Comparison of ENCODE assay signal across 13 cellular contexts in the genomic region with DNA sequence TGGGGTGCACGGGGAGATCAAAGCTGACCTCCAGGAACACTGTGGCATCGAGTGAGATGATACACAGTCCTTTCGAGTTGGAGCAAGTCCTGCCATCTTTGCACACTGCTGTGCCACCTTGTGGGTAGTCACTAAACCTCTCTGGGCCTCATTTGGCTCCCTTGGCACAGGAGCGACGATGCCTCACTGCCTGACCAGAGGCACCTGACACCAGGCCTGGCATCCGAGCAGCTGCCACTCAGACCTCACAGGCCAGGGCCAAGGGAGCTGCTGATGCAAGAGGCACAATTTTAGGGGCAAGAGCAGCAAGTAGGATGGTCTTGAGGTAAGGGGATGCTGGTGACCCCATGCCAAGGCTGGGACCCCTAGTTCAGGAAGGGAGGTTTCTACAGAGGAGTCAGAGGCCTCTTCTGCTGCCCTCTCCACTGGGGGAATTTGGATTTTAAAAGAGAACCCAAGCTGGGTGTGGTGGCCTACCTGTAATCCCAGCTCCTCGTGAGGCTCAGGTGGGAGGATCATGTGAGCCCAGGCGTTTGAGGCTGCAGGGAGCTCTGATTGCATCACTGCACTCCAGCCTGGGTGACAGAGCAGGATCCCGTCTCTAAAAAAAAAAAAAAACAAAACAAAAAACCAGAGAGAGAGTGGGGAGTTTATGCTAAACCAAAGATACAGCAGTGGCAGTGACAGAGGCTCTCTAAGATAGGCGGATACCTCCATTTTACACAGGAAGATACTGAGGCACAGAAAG. TPM values are rescaled to one million over a fixed set of nuclear protein-coding genes. Genes with fewer than 3 reads are reported as not detected.
DNase-seq lines count a peak whose midpoint lies in the region; TF ChIP-seq lines count a peak whose summit lies in the region.
"Had no signal": no experiment of that assay in that cellular context is flagged by ENCODE, and none has a peak within 500 bp of the region (broad histone marks: within the 10 kb centered on the region; RNA-seq: fewer than 3 reads in every experiment).

No MANE protein-coding gene starts in this region.

- DNase-seq in NCI-H2171 treated with DMSO at 0.1 percent for 48 hours (lab: John Stamatoyannopoulos, UW) (peak; percentile 61), NCI-H2171 (lab: John Stamatoyannopoulos, UW) (no peak), mesenchymal stem cell (no peak), thyroid gland (peak; percentile 81 to 84), HT-29 (ENCODE audit: low spot score) (no peak), NK-92 (lab: John Stamatoyannopoulos, UW; ENCODE audit: unreplicated experiment) (no peak), NCI-H1694 (lab: John Stamatoyannopoulos, UW) (no peak)
- DNase-seq: effector CD8-positive, alpha-beta T cell; HFFc6; Karpas-422 had no signal

- no peak overlapping the region for H2BK5ac ChIP-seq in mesenchymal stem cell (ENCODE audit: low read depth, low read length, poor library complexity, severe bottlenecking)

- H3K9me3 Mint-ChIP-seq in brain: peaks cover 0 to 7% (median 0%) of the 10 kb centered on the region in 5 experiments
- H3K9me3 Mint-ChIP-seq: HFFc6 had no signal

- no peak overlapping the region for H3K18ac ChIP-seq in mesenchymal stem cell (ENCODE audit: low read depth in 1 of 2, low read length in 2 of 2)

- H2AFZ ChIP-seq in mesenchymal stem cell (ENCODE audit: low read depth, low read length): no peak overlapping the region

- H3K79me1 ChIP-seq in mesenchymal stem cell (replicated peaks; ENCODE audit: low read length, poor library complexity, severe bottlenecking): no peaks in the 10 kb centered on the region

- no peak overlapping the region for H3K4me3 ChIP-seq in mesenchymal stem cell (ENCODE audit: insufficient read depth in 1 of 2, low read depth in 1 of 2, low read length in 2 of 2)
- H3K4me3 ChIP-seq in thyroid gland (replicated peaks in 1 of 3): peak overlapping the region in 1 of 3 donors; percentile 36

- no peak overlapping the region for H3K4ac ChIP-seq in mesenchymal stem cell (ENCODE audit: low read depth in 1 of 2, low read length in 2 of 2)

- H4K8ac ChIP-seq in mesenchymal stem cell (ENCODE audit: low read length): no peak overlapping the region

- WGBS in mesenchymal stem cell: 82% methylated on average over 8 of the region's 10 CpGs
- 49 to 65% methylated on average over 7 to 8 of the region's 10 CpGs for WGBS in thyroid gland, 2 donors

- no peak for TF ChIP-seq CTCF in brain (conservative IDR thresholded peaks at IDR 0.05)
- no peak for TF ChIP-seq CTCF in thyroid gland (IDR thresholded peaks at IDR 0.05)

- H3K4me3 Mint-ChIP-seq in brain: no peak overlapping the region
- H3K4me3 Mint-ChIP-seq: HFFc6 had no signal

- peak overlapping the region; percentile 58 for H2AK5ac ChIP-seq in mesenchymal stem cell (ENCODE audit: low read length, severe bottlenecking)

- H3K4me1 Mint-ChIP-seq in brain: peaks cover 72% of the 10 kb centered on the region

- H3K36me3 Mint-ChIP-seq in brain: no peaks in the 10 kb centered on the region

- H4K91ac ChIP-seq in mesenchymal stem cell (ENCODE audit: low read length): no peak overlapping the region

- H3K27me3 Mint-ChIP-seq in brain: peaks cover 9% of the 10 kb centered on the region

- H3K36me3 ChIP-seq in mesenchymal stem cell (ENCODE audit: control insufficient read depth in 1 of 2, insufficient read depth in 2 of 2, low read depth in 1 of 2, low read length in 2 of 2) (no peaks in the 10 kb centered on the region), thyroid gland (no peaks in the 10 kb centered on the region)

- intact Hi-C loops in thyroid gland (cut with DNase I): no loop called here

- no peak overlapping the region for H3K23ac ChIP-seq in mesenchymal stem cell (ENCODE audit: low read length in 2 of 2)

- H3K27ac Mint-ChIP-seq in brain: peak overlapping the region in 4 of 5 experiments; percentile 56 to 92 (median 76)
- H3K27ac Mint-ChIP-seq: HFFc6 had no signal

- H3K9me3 ChIP-seq in mesenchymal stem cell (ENCODE audit: control insufficient read depth, low read length) (no peaks in the 10 kb centered on the region), thyroid gland (no peaks in the 10 kb centered on the region)

- no peak overlapping the region for H3K4me2 ChIP-seq in mesenchymal stem cell (ENCODE audit: low read length, poor library complexity, severe bottlenecking)

- no peak overlapping the region for H3K9ac ChIP-seq in mesenchymal stem cell (ENCODE audit: low read length)

- H3K27ac ChIP-seq in mesenchymal stem cell (ENCODE audit: low read length, poor library complexity, severe bottlenecking): peak overlapping the region; percentile 78
- H3K27ac ChIP-seq in thyroid gland: peak overlapping the region; percentile 94 to 99 (median 98)

- no peak for TF ChIP-seq POLR2A in thyroid gland (IDR thresholded peaks at IDR 0.05)

- no peak overlapping the region for H3K14ac ChIP-seq in mesenchymal stem cell (ENCODE audit: low read length in 2 of 2)

- H2BK12ac ChIP-seq in mesenchymal stem cell (ENCODE audit: low read length in 2 of 2): no peak overlapping the region

- H3K4me1 ChIP-seq in mesenchymal stem cell (ENCODE audit: control insufficient read depth, insufficient read depth, low read depth, low read length) (peaks cover 59% of the 10 kb centered on the region), thyroid gland (peaks cover 74 to 84% of the 10 kb centered on the region in 2 donors)

- no peak overlapping the region for H2BK120ac ChIP-seq in mesenchymal stem cell (ENCODE audit: low read depth, low read length)

- no peak overlapping the region for H2BK15ac ChIP-seq in mesenchymal stem cell (ENCODE audit: low read depth, poor library complexity, severe bottlenecking)

- H3K27me3 ChIP-seq in mesenchymal stem cell (ENCODE audit: control insufficient read depth in 1 of 2, insufficient read depth in 1 of 2, low read length in 2 of 2) (no peaks in the 10 kb centered on the region), thyroid gland (no peaks in the 10 kb centered on the region)

RNA-seq across cellular contexts. Expression of a gene that starts 6.7 kb away (rescaled TPM):
- polyA plus RNA-seq in brain (ENCODE audit: insufficient read depth, low read depth, low replicate concordance): 268 TPM
- 4.0 TPM for polyA plus RNA-seq in mesenchymal stem cell (2013, experiment 1 of 2)
- 4.4 TPM for polyA plus RNA-seq in mesenchymal stem cell (2013, experiment 2 of 2)
- 100 to 1,000 TPM; 120 to 295 (median 239) TPM for total RNA-seq in thyroid gland
- 138 TPM in 2 replicates for total RNA-seq in HT-29 (2014; rRNA removed; shearing (Covaris generic))

RNA-seq across cellular contexts. Expression of a gene that starts 46.4 kb away (rescaled TPM):
- 0.29 TPM for polyA plus RNA-seq in brain (ENCODE audit: insufficient read depth, low read depth, low replicate concordance)
- not detected for polyA plus RNA-seq in mesenchymal stem cell (2013, experiment 1 of 2)
- polyA plus RNA-seq in mesenchymal stem cell (2013, experiment 2 of 2): not detected
- 10 to 100 TPM in 2 of 4 donors, 1 to 10 TPM in 2; 3.8 to 14.2 (median 8.2) TPM for total RNA-seq in thyroid gland
- not detected in 2 replicates for total RNA-seq in HT-29 (2014; rRNA removed; shearing (Covaris generic))
- total RNA-seq: A673, HFFc6, renal cortical epithelial cell had no signal

Comparison
In these comparisons a context has a peak if more than half of its experiments do, and no peak if none do; other contexts are left out.
1. DNase-seq: peak in NCI-H2171 treated with DMSO at 0.1 percent for 48 hours (single experiment) and thyroid gland (2 of 2); none in NCI-H2171 (single experiment), mesenchymal stem cell (single experiment), HT-29 (single experiment), NK-92 (single experiment) and NCI-H1694 (single experiment).